Comparison of ENCODE assay signal across 9 cellular contexts in genomic region chr20:1816384-1817381, GRCh38.
DNase-seq lines count a peak whose midpoint lies in the region; ATAC-seq and TF ChIP-seq lines count a peak whose summit lies in the region.
"Had no signal": no experiment of that assay in that cellular context is flagged by ENCODE, and none has a peak within 500 bp of the region (broad histone marks: within the 10 kb centered on the region; RNA-seq: fewer than 3 reads in every experiment).

No MANE protein-coding gene starts in this region.

- H3K4me3 ChIP-seq in Karpas-422 (ENCODE audit: low read length) (no peak overlapping the region), mesodermal cell (ENCODE audit: extremely low read depth, insufficient read depth, low read length, poor library complexity, severe bottlenecking) (no peak overlapping the region)

- no peaks in the 10 kb centered on the region for H3K79me2 ChIP-seq in Karpas-422 (ENCODE audit: low read length)

- H3K27ac Mint-ChIP-seq in chondrocyte (ENCODE audit: unreplicated experiment), result peak overlapping the region; percentile 88

- DNase-seq in AG09319 (ENCODE audit: extremely low read depth, low read depth), result peak; percentile 44
- DNase-seq in Karpas-422, result peak; percentile 46
- no peak for DNase-seq in chondrocyte (ENCODE audit: low spot score)
- no peak for DNase-seq in amniotic stem cell (lab: John Stamatoyannopoulos, UW)
- no peak for DNase-seq in KBM-7
- DNase-seq: NCI-H1930 had no signal

- no peaks in the 10 kb centered on the region for H3K9me3 ChIP-seq in Karpas-422 (ENCODE audit: low read length)
- peaks cover 3% of the 10 kb centered on the region for H3K9me3 ChIP-seq in mesodermal cell (ENCODE audit: control insufficient read depth, low read length)

- H3K27me3 Mint-ChIP-seq in chondrocyte (ENCODE audit: low read depth), result no peaks in the 10 kb centered on the region

- no peaks in the 10 kb centered on the region for H3K9me2 ChIP-seq in Karpas-422 (replicated peaks; ENCODE audit: insufficient read depth, low read length)

- in situ Hi-C loops in KBM-7 (cut with MboI; ENCODE audit: low pct_unique_long_range_greater_than_20kb, low sequenced_read_pairs), result no loop called here

- H3K4me1 ChIP-seq in Karpas-422 (ENCODE audit: low read length) (peaks cover 15% of the 10 kb centered on the region), mesodermal cell (ENCODE audit: control insufficient read depth, insufficient read depth, low read length, poor library complexity, severe bottlenecking) (peaks cover 49% of the 10 kb centered on the region)

- no peak overlapping the region for H3K4me3 Mint-ChIP-seq in chondrocyte (ENCODE audit: unreplicated experiment)

- H3K36me3 ChIP-seq in Karpas-422 (ENCODE audit: insufficient read depth, low read length) (no peaks in the 10 kb centered on the region), mesodermal cell (ENCODE audit: control insufficient read depth, insufficient read depth, low read length) (no peaks in the 10 kb centered on the region)

- H2AFZ ChIP-seq in Karpas-422 (ENCODE audit: low read length), result no peak overlapping the region

- peak overlapping the region; percentile 31 for H3K4me2 ChIP-seq in Karpas-422 (ENCODE audit: low read depth, low read length, poor library complexity, severe bottlenecking)

- H3K36me3 Mint-ChIP-seq in chondrocyte (ENCODE audit: low read depth), result no peaks in the 10 kb centered on the region

- no peaks in the 10 kb centered on the region for H3K27me3 ChIP-seq in Karpas-422 (ENCODE audit: low read length)

- H3K27ac ChIP-seq in Karpas-422 (ENCODE audit: low read length), result no peak overlapping the region
- peak overlapping the region; percentile 8 for H3K27ac ChIP-seq in mesodermal cell (ENCODE audit: low read depth, low read length, severe bottlenecking)

- H3K9me3 Mint-ChIP-seq in chondrocyte (ENCODE audit: low read depth), result peaks cover 3% of the 10 kb centered on the region

- peaks cover 87% of the 10 kb centered on the region for H3K4me1 Mint-ChIP-seq in chondrocyte (ENCODE audit: low read depth)

- no peak overlapping the region for H3K9ac ChIP-seq in Karpas-422 (ENCODE audit: low read length)

- TF ChIP-seq CTCF in AG09319 (IDR thresholded peaks at IDR 0.05; ENCODE audit: low read depth, low read length) (no peak), chondrocyte (IDR thresholded peaks at IDR 0.05) (no peak)

- WGBS in mesodermal cell (ENCODE audit: insufficient coverage in 2 of 2), 2 experiments, result 79 to 87% methylated on average over 12 of the region's 16 CpGs

- no peaks in the 10 kb centered on the region for H4K20me1 ChIP-seq in Karpas-422 (ENCODE audit: insufficient read depth, low read depth, low read length)

- ATAC-seq in HG02642 (IDR thresholded peaks at IDR 0.05; ENCODE audit: poor library complexity, unreplicated experiment) (no peak), GM18519 (IDR thresholded peaks at IDR 0.05; ENCODE audit: low FRiP score, unreplicated experiment) (no peak)

Comparison
In these comparisons a context has a peak if more than half of its experiments do, and no peak if none do; other contexts are left out.
1. DNase-seq: peak in AG09319 (single experiment) and Karpas-422 (single experiment); none in chondrocyte (single experiment), amniotic stem cell (single experiment) and KBM-7 (single experiment).